In genomic region chr15:80252281-80252619, GRCh38 we compare ENCODE assay signal across 8 cellular contexts. TPM values are rescaled to one million over a fixed set of nuclear protein-coding genes. Genes with fewer than 3 reads are reported as not detected.
DNase-seq lines count a peak whose midpoint lies in the region; ATAC-seq and TF ChIP-seq lines count a peak whose summit lies in the region.
"Had no signal": no experiment of that assay in that cellular context is flagged by ENCODE, and none has a peak within 500 bp of the region (broad histone marks: within the 10 kb centered on the region; RNA-seq: fewer than 3 reads in every experiment).

No MANE protein-coding gene starts in this region.

- peak overlapping the region; percentile 74; the same call in 1 of the 2 replicates for H3K4me3 ChIP-seq in iPS DF 6.9 (ENCODE audit: low read length)
- peak overlapping the region in 3 of 4 donors; percentile 38 to 48 (median 45) for H3K4me3 ChIP-seq in sigmoid colon
- H3K4me3 ChIP-seq: HAP-1 had no signal

- H3K9ac ChIP-seq in ES-I3 (ENCODE audit: low read depth, low read length), result peak overlapping the region; percentile 78; the same call in 1 of the 2 replicates

- TF ChIP-seq CTCF in sigmoid colon (IDR thresholded peaks at IDR 0.05), result no peak

- H3K36me3 ChIP-seq in ES-I3 (ENCODE audit: insufficient read depth, low read length) (no peaks in the 10 kb centered on the region), iPS DF 6.9 (ENCODE audit: control insufficient read depth, insufficient read depth, low read length) (no peaks in the 10 kb centered on the region), sigmoid colon (no peaks in the 10 kb centered on the region)
- H3K36me3 ChIP-seq: HAP-1 had no signal

- TF ChIP-seq POLR2A in sigmoid colon (IDR thresholded peaks at IDR 0.05), result no peak

- in situ Hi-C loops in SK-MEL-5 (cut with HindIII; ENCODE audit: low pct_unique_long_range_greater_than_20kb, low sequenced_read_pairs), result no loop called here

- intact Hi-C loops in sigmoid colon (cut with DNase I), result no loop called here

- H3K27ac ChIP-seq in iPS DF 6.9 (ENCODE audit: low read length) (no peak overlapping the region), sigmoid colon (peak overlapping the region in 2 of 4 donors; percentile 24 to 61)

- H3K27me3 ChIP-seq in iPS DF 6.9 (ENCODE audit: control insufficient read depth, insufficient read depth, low read length), result peaks cover 17% of the 10 kb centered on the region
- H3K27me3 ChIP-seq in sigmoid colon, result peaks cover 11 to 81% (median 25%) of the 10 kb centered on the region in 3 donors

- TF ChIP-seq EP300 in sigmoid colon (IDR thresholded peaks at IDR 0.05), result no peak

- WGBS in iPS DF 6.9 (ENCODE audit: insufficient coverage, insufficient read length), result no CpG with 5 or more reads among the region's 7 CpGs
- 1 to 2% methylated on average over 7 of the region's 7 CpGs for WGBS in sigmoid colon, 2 donors

- DNase-seq in SK-MEL-5 (ENCODE audit: low read depth, low spot score) (peak; percentile 56), iPS DF 6.9 (ENCODE audit: low read depth, low spot score) (no peak), sigmoid colon (no peak), middle frontal gyrus (ENCODE audit: extremely low spot score, low spot score) (no peak)

- ATAC-seq in HG02938 (IDR thresholded peaks at IDR 0.05; ENCODE audit: unreplicated experiment) (no peak), HG03196 (IDR thresholded peaks at IDR 0.05; ENCODE audit: unreplicated experiment) (no peak)

- H3K4me1 ChIP-seq in ES-I3 (ENCODE audit: insufficient read depth, low read length) (no peaks in the 10 kb centered on the region), iPS DF 6.9 (ENCODE audit: control insufficient read depth, insufficient read depth, low read length) (no peaks in the 10 kb centered on the region), sigmoid colon (peaks cover 0 to 13% (median 11%) of the 10 kb centered on the region in 4 donors)
- H3K4me1 ChIP-seq: HAP-1 had no signal

- no peaks in the 10 kb centered on the region for H3K9me3 ChIP-seq in ES-I3 (ENCODE audit: control insufficient read depth, insufficient read depth, low read length)
- H3K9me3 ChIP-seq in iPS DF 6.9 (ENCODE audit: control insufficient read depth, insufficient read depth, low read length), result no peaks in the 10 kb centered on the region
- no peaks in the 10 kb centered on the region for H3K9me3 ChIP-seq in sigmoid colon
- H3K9me3 ChIP-seq: HAP-1 had no signal

RNA-seq across cellular contexts. Expression of gene CTXND1, which starts 0.2 kb away (rescaled TPM):
- total RNA-seq in SK-MEL-5 (2014; rRNA removed; shearing (Covaris generic)), result 1.9 and 2.5 TPM in 2 replicates
- 2.4 and 3.0 TPM in 2 replicates for polyA plus RNA-seq in SK-MEL-5 (2015; cell fraction: cytosol; rRNA removed)
- polyA plus RNA-seq in SK-MEL-5 (2015; cell fraction: nucleus; rRNA removed), result 0.41 and 0.91 TPM in 2 replicates
- under 1 TPM; 0.16 to 0.71 (median 0.62) TPM for total RNA-seq in sigmoid colon
- polyA plus RNA-seq in sigmoid colon, result under 1 TPM; 0.19 to 0.60 (median 0.23) TPM
